Comparison of ENCODE assay signal across 16 cellular contexts in genomic region chr14:50608302-50608851, GRCh38.
"Had no signal": no experiment of that assay in that cellular context is flagged by ENCODE, and none has a peak within 500 bp of the region (broad histone marks: within the 10 kb centered on the region; RNA-seq: fewer than 3 reads in every experiment).

No MANE protein-coding gene starts in this region.

- H3K27me3 ChIP-seq: neutrophil, thyroid gland had no signal

- H3K4me1 ChIP-seq: parathyroid adenoma had no signal

- H3K27ac ChIP-seq: neutrophil, parathyroid adenoma, thyroid gland had no signal

- ATAC-seq: effector memory CD8-positive, alpha-beta T cell; left lobe of liver; naive thymus-derived CD8-positive, alpha-beta T cell; stimulated activated memory B cell treated with anti-CD40 and anti-IgM and Interleukin-4, amounts not matched to agents 10 μg/mL and 1 μg/mL and 100 μg/mL, for 72 hours had no signal

- DNase-seq: activated B cell treated with CpG ODN at 0.5 μM for 24 hours; activated CD4-positive, alpha-beta T cell treated with anti-CD3 and anti-CD28 coated beads, Interleukin-2, amount 10 ng/mL, durations not matched to agents 24 days and 14 days; activated naive CD4-positive, alpha-beta T cell; activated naive CD8-positive, alpha-beta T cell treated with anti-CD3 and anti-CD28 coated beads, Interleukin-2, amount 10 ng/mL, durations not matched to agents 7 days and 5 days; anterior cingulate cortex; dermis blood vessel endothelial cell; effector memory CD8-positive, alpha-beta T cell; foreskin melanocyte; head of caudate nucleus; naive thymus-derived CD8-positive, alpha-beta T cell; stimulated activated CD4-positive, alpha-beta T cell treated with anti-CD3 and anti-CD28 coated beads, Interleukin-2, amount 100 ng/mL, for 48 hours; thyroid gland had no signal

- H3K36me3 ChIP-seq: neutrophil, thyroid gland had no signal

- H3K9me3 ChIP-seq: neutrophil, thyroid gland had no signal

- H3K4me3 ChIP-seq: thyroid gland had no signal
